ENCODE assay signal across 11 cellular contexts in the genomic region with DNA sequence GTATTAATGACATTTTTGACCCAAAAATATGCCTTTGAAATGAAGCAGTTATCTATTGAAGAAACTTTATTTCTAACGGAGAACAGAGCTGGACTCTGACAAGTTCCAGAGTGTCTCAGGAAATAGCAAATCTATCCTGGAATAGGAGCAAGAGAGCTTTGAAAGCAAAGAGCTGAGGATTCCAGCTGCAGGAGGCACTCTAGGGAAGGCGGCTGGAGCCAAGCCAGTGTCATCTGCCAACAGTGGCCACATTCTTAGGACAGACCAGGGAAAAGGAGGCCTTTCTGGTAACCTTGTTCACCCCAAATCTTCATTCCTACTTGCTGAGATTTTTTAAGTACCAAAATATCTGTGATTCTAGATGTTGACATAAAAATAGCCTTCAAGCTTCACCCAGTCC.
"Had no signal": no experiment of that assay in that cellular context is flagged by ENCODE, and none has a peak within 500 bp of the region (broad histone marks: within the 10 kb centered on the region; RNA-seq: fewer than 3 reads in every experiment).

No MANE protein-coding gene starts in this region.

- ATAC-seq: activated CD4-positive, CD25-positive, alpha-beta regulatory T cell treated with anti-CD3 and anti-CD28 coated beads, Interleukin-2, amount 50 U/mL, for 24 hours; activated T-cell treated with anti-CD3 and anti-CD28 coated beads, Interleukin-2, amount 50 U/mL, for 4 hours; left colon; stimulated activated naive CD8-positive, alpha-beta T cell treated with anti-CD3 and anti-CD28 coated beads, Interleukin-15, amount 100 ng/mL, for 72 hours had no signal

- DNase-seq: activated CD4-positive, alpha-beta T cell treated with anti-CD3 and anti-CD28 coated beads, Interleukin-2, amount 50 U/mL, for 48 hours; activated effector memory CD4-positive, alpha-beta T cell treated with anti-CD3 and anti-CD28 coated beads, Interleukin-2, amount 50 U/mL, for 16 hours; activated T-cell treated with anti-CD3 and anti-CD28 coated beads, Interleukin-2, amount 50 U/mL, for 4 hours; dermis blood vessel endothelial cell; left colon; mammary epithelial cell; nephron progenitor cell; stimulated activated CD4-positive, alpha-beta T cell treated with anti-CD3 and anti-CD28 coated beads, Interleukin-4, amount 100 ng/mL, for 1 hour; stimulated activated CD8-positive, alpha-beta memory T cell treated with anti-CD3 and anti-CD28 coated beads, Interleukin-4, amount 100 ng/mL, for 48 hours; stimulated activated naive CD8-positive, alpha-beta T cell treated with anti-CD3 and anti-CD28 coated beads, Interleukin-15, amount 100 ng/mL, for 72 hours had no signal
